Comparison of ENCODE assay signal across 23 cellular contexts in the genomic region with DNA sequence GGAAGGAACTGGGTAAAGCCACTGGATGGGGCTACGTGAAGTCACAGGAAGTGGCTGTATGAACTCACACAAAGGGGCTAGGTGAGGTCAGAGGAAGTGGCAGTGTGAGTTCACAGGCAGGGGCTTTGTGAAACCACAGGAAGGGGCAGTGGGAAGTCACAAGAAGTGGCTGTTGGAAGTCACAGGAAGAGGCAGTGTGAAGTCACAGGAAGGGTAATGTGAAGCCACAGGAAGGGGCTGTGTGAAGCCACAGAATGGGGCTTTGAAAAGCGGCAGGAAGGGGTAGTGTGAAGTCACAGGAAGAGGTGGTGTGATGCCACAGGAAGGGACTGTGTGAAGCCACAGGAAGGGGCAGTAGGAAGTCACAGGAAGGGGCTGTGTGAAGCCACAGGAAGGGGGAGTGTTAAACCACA. TPM values are rescaled to one million over a fixed set of nuclear protein-coding genes. Genes with fewer than 3 reads are reported as not detected.
A peak's percentile ranks its signal among the peaks of the same experiment; 100 is the strongest.
DNase-seq lines count a peak whose midpoint lies in the region; ATAC-seq and TF ChIP-seq lines count a peak whose summit lies in the region.
"Had no signal": no experiment of that assay in that cellular context is flagged by ENCODE, and none has a peak within 500 bp of the region (broad histone marks: within the 10 kb centered on the region; RNA-seq: fewer than 3 reads in every experiment).

No MANE protein-coding gene starts in this region.

- H2BK12ac ChIP-seq in H9 (ENCODE audit: insufficient read length, low read depth, low read length) = no peak overlapping the region

- H3K27me3 Mint-ChIP-seq in activated T-cell treated with anti-CD3 and anti-CD28 coated beads, Interleukin-2, amount 50 U/mL, for 4 hours (ENCODE audit: low read depth) = no peaks in the 10 kb centered on the region
- H3K27me3 Mint-ChIP-seq in activated T-cell treated with anti-CD3 and anti-CD28 coated beads, Interleukin-2, amount 50 U/mL, for 24 hours = no peaks in the 10 kb centered on the region
- H3K27me3 Mint-ChIP-seq in H9 (ENCODE audit: low read depth) = peaks cover 2% of the 10 kb centered on the region
- H3K27me3 Mint-ChIP-seq in activated CD8-positive, alpha-beta T cell treated with anti-CD3 and anti-CD28 coated beads, Interleukin-2, amount 10 ng/mL, durations not matched to agents 7 days and 5 days (ENCODE audit: low read depth) = no peaks in the 10 kb centered on the region
- H3K27me3 Mint-ChIP-seq: activated naive CD8-positive, alpha-beta T cell treated with anti-CD3 and anti-CD28 coated beads for 36 hours; brain had no signal

- no peak overlapping the region for H2BK5ac ChIP-seq in H9 (ENCODE audit: insufficient read length, low read length)

- H3K36me3 Mint-ChIP-seq in activated T-cell treated with anti-CD3 and anti-CD28 coated beads, Interleukin-2, amount 50 U/mL, for 4 hours (ENCODE audit: insufficient read depth) = no peaks in the 10 kb centered on the region
- no peaks in the 10 kb centered on the region for H3K36me3 Mint-ChIP-seq in activated T-cell treated with anti-CD3 and anti-CD28 coated beads, Interleukin-2, amount 50 U/mL, for 24 hours (ENCODE audit: low read depth)
- H3K36me3 Mint-ChIP-seq in H9 (ENCODE audit: insufficient read depth in 1 of 3, low read depth in 3 of 3) = no peaks in the 10 kb centered on the region; a peak in 2 of 7 replicates
- peaks cover 6% of the 10 kb centered on the region for H3K36me3 Mint-ChIP-seq in activated CD8-positive, alpha-beta T cell treated with anti-CD3 and anti-CD28 coated beads, Interleukin-2, amount 10 ng/mL, durations not matched to agents 7 days and 5 days (ENCODE audit: low read depth)
- H3K36me3 Mint-ChIP-seq: brain, IgD-negative memory B cell, neural progenitor cell, WTC11 had no signal

- no peak overlapping the region for H3K27ac Mint-ChIP-seq in activated T-cell treated with anti-CD3 and anti-CD28 coated beads, Interleukin-2, amount 50 U/mL, for 24 hours
- H3K27ac Mint-ChIP-seq in H9 = no peak overlapping the region
- H3K27ac Mint-ChIP-seq in activated CD8-positive, alpha-beta T cell treated with anti-CD3 and anti-CD28 coated beads, Interleukin-2, amount 10 ng/mL, durations not matched to agents 7 days and 5 days = no peak overlapping the region
- H3K27ac Mint-ChIP-seq: activated naive CD8-positive, alpha-beta T cell treated with anti-CD3 and anti-CD28 coated beads for 36 hours; brain; IgD-negative memory B cell; neural progenitor cell; T-helper 1 cell treated with Interleukin-12 subunit alpha and Interleukin-12 subunit beta and Interleukin-4 antibody, amounts not matched to agents 30 μg/mL and 1 μg/mL, for 36 hours; WTC11 had no signal

- H3K4me1 ChIP-seq in H9 (ENCODE audit: insufficient read depth, low read length) (no peaks in the 10 kb centered on the region), spleen (no peaks in the 10 kb centered on the region), ovary (ENCODE audit: insufficient read depth) (peaks cover 5% of the 10 kb centered on the region)
- H3K4me1 ChIP-seq: neural progenitor cell had no signal

- H3K9ac ChIP-seq in H9 (ENCODE audit: extremely low read depth, insufficient read length, low read length) = no peak overlapping the region
- H3K9ac ChIP-seq: neural progenitor cell had no signal

- H3K18ac ChIP-seq in H9 (ENCODE audit: insufficient read length, low read depth, low read length) = no peak overlapping the region

- H3K23ac ChIP-seq in H9 (ENCODE audit: insufficient read length, low read depth, low read length) = no peak overlapping the region

- H3K4me3 ChIP-seq in spleen (no peak overlapping the region), ovary (no peak overlapping the region)
- H3K4me3 ChIP-seq: neural progenitor cell had no signal

- H3K36me3 ChIP-seq in spleen (no peaks in the 10 kb centered on the region), ovary (no peaks in the 10 kb centered on the region)
- H3K36me3 ChIP-seq: neural progenitor cell had no signal

- H3K23me2 ChIP-seq in H9 (ENCODE audit: insufficient read length, low read depth, low read length, poor library complexity, severe bottlenecking) = no peaks in the 10 kb centered on the region

- H3K27ac ChIP-seq in H9 (ENCODE audit: insufficient read length, low read depth, low read length) (no peak overlapping the region), spleen (peak overlapping the region; percentile 15 to 76 (median 39)), ovary (no peak overlapping the region)
- H3K27ac ChIP-seq: neural progenitor cell had no signal

- DNase-seq in activated T-cell treated with anti-CD3 and anti-CD28 coated beads, Interleukin-2, amount 50 U/mL, for 4 hours = no peak
- DNase-seq in activated T-cell treated with anti-CD3 and anti-CD28 coated beads, Interleukin-2, amount 50 U/mL, for 24 hours = no peak
- DNase-seq in H9 (no peak), spleen (no peak), posterior vena cava (ENCODE audit: low spot score) (no peak), ovary (no peak)
- peak; percentile 49 for DNase-seq in activated CD8-positive, alpha-beta T cell treated with anti-CD3 and anti-CD28 coated beads, Interleukin-2, amount 10 ng/mL, durations not matched to agents 7 days and 5 days
- DNase-seq: activated naive CD8-positive, alpha-beta T cell treated with anti-CD3 and anti-CD28 coated beads for 36 hours; COR-L47; cortex of kidney; H7; mesendoderm; NCI-H2029 treated with DMSO at 0.1 percent for 48 hours; NCI-H510A; SHP77 treated with DMSO at 0.1 percent for 48 hours; trophoblast cell had no signal

- no peak overlapping the region for H2BK20ac ChIP-seq in H9 (ENCODE audit: low read depth, low read length, poor library complexity, severe bottlenecking)

- no peak overlapping the region for H3K4ac ChIP-seq in H9 (ENCODE audit: low read depth, low read length)

- H2BK15ac ChIP-seq in H9 (ENCODE audit: low read depth, low read length) = no peak overlapping the region

- WGBS in H9 (ENCODE audit: extremely low coverage, insufficient read length, low lambda C conversion rate) = no CpG with 5 or more reads among the region's 2 CpGs
- 18 to 30% (median 21%) methylated on average over 2 of the region's 2 CpGs for WGBS in spleen, 5 donors
- 86 to 87% (median 86%) methylated on average over 2 of the region's 2 CpGs for WGBS in ovary, 3 donors

- ATAC-seq in activated T-cell treated with anti-CD3 and anti-CD28 coated beads, Interleukin-2, amount 50 U/mL, for 4 hours = peak; percentile 27 to 34
- peak; percentile 16 for ATAC-seq in activated CD8-positive, alpha-beta T cell treated with anti-CD3 and anti-CD28 coated beads, Interleukin-2, amount 10 ng/mL, durations not matched to agents 7 days and 5 days
- ATAC-seq in GM21515 (IDR thresholded peaks at IDR 0.05; ENCODE audit: unreplicated experiment) = no peak
- ATAC-seq: WTC11 had no signal

- H3K9me3 Mint-ChIP-seq in activated T-cell treated with anti-CD3 and anti-CD28 coated beads, Interleukin-2, amount 50 U/mL, for 4 hours = no peaks in the 10 kb centered on the region
- H3K9me3 Mint-ChIP-seq in activated T-cell treated with anti-CD3 and anti-CD28 coated beads, Interleukin-2, amount 50 U/mL, for 24 hours = no peaks in the 10 kb centered on the region
- no peaks in the 10 kb centered on the region; a peak in 1 of 5 replicates for H3K9me3 Mint-ChIP-seq in H9
- H3K9me3 Mint-ChIP-seq in activated CD8-positive, alpha-beta T cell treated with anti-CD3 and anti-CD28 coated beads, Interleukin-2, amount 10 ng/mL, durations not matched to agents 7 days and 5 days (ENCODE audit: insufficient read depth) = peaks cover 7% of the 10 kb centered on the region
- H3K9me3 Mint-ChIP-seq: activated naive CD8-positive, alpha-beta T cell treated with anti-CD3 and anti-CD28 coated beads for 36 hours; brain; IgD-negative memory B cell; neural progenitor cell; T-helper 1 cell treated with Interleukin-12 subunit alpha and Interleukin-12 subunit beta and Interleukin-4 antibody, amounts not matched to agents 30 μg/mL and 1 μg/mL, for 36 hours had no signal

- no peaks in the 10 kb centered on the region for H3K79me2 ChIP-seq in H9 (ENCODE audit: insufficient read depth, low read length)

- peak overlapping the region; percentile 22; the same call in 1 of the 2 replicates for H3K14ac ChIP-seq in H9 (ENCODE audit: insufficient read depth, low read length)

- H2AFZ ChIP-seq in H9 (ENCODE audit: low read length) = no peak overlapping the region
- H2AFZ ChIP-seq: neural progenitor cell had no signal

- H3K56ac ChIP-seq in H9 (ENCODE audit: insufficient read length, low read depth, low read length) = no peak overlapping the region

- H4K5ac ChIP-seq in H9 (ENCODE audit: insufficient read length, low read depth, low read length) = no peak overlapping the region

- no peak overlapping the region for H4K91ac ChIP-seq in H9 (ENCODE audit: insufficient read length, low read depth, low read length)

- no peak for TF ChIP-seq CTCF in H9 (conservative IDR thresholded peaks at IDR 0.05)
- TF ChIP-seq CTCF in spleen (IDR thresholded peaks at IDR 0.05 in 8 of 11, conservative IDR thresholded peaks at IDR 0.05 in 3 of 11) = no peak
- TF ChIP-seq CTCF in ovary (IDR thresholded peaks at IDR 0.05) = no peak

- H3K9me3 ChIP-seq in H9 (ENCODE audit: control insufficient read depth, low read depth, low read length) = no peaks in the 10 kb centered on the region
- H3K9me3 ChIP-seq in spleen = peaks cover 0 to 73% (median 56%) of the 10 kb centered on the region in 8 donors
- H3K9me3 ChIP-seq in ovary = no peaks in the 10 kb centered on the region

- H3K4me3 Mint-ChIP-seq in activated T-cell treated with anti-CD3 and anti-CD28 coated beads, Interleukin-2, amount 50 U/mL, for 4 hours = no peak overlapping the region
- no peak overlapping the region for H3K4me3 Mint-ChIP-seq in activated T-cell treated with anti-CD3 and anti-CD28 coated beads, Interleukin-2, amount 50 U/mL, for 24 hours
- no peak overlapping the region for H3K4me3 Mint-ChIP-seq in H9
- H3K4me3 Mint-ChIP-seq in activated CD8-positive, alpha-beta T cell treated with anti-CD3 and anti-CD28 coated beads, Interleukin-2, amount 10 ng/mL, durations not matched to agents 7 days and 5 days = no peak overlapping the region
- H3K4me3 Mint-ChIP-seq: activated naive CD8-positive, alpha-beta T cell treated with anti-CD3 and anti-CD28 coated beads for 36 hours; brain; IgD-negative memory B cell; neural progenitor cell; T-helper 1 cell treated with Interleukin-12 subunit alpha and Interleukin-12 subunit beta and Interleukin-4 antibody, amounts not matched to agents 30 μg/mL and 1 μg/mL, for 36 hours; WTC11 had no signal

- H4K8ac ChIP-seq in H9 (replicated peaks; ENCODE audit: insufficient read length, low read depth, low read length) = no peak overlapping the region

- intact Hi-C loops in spleen (cut with DNase I; ENCODE audit: low total_unique reads) (no loop called here), posterior vena cava (cut with DNase I) (no loop called here), ovary (cut with DNase I) (no loop called here)

- H2AK5ac ChIP-seq in H9 (ENCODE audit: insufficient read length, low read length) = no peak overlapping the region

- no peak overlapping the region for H2BK120ac ChIP-seq in H9 (ENCODE audit: low read depth, low read length, poor library complexity, severe bottlenecking)

- POLR2A ChIA-PET in activated CD8-positive, alpha-beta T cell treated with anti-CD3 and anti-CD28 coated beads, Interleukin-2, amount 10 ng/mL, durations not matched to agents 7 days and 5 days (lab: Charles Lee) = no interaction called here

- no peak for TF ChIP-seq EP300 in ovary (IDR thresholded peaks at IDR 0.05)

- H3K79me1 ChIP-seq in H9 (ENCODE audit: insufficient read depth, low read depth, low read length, poor library complexity, severe bottlenecking) = no peaks in the 10 kb centered on the region

- H4K20me1 ChIP-seq in H9 (ENCODE audit: control insufficient read depth, insufficient read depth, insufficient read length) = no peaks in the 10 kb centered on the region

- H3K4me2 ChIP-seq in H9 (ENCODE audit: insufficient read depth, insufficient read length, low read length) = no peak overlapping the region
- H3K4me2 ChIP-seq: neural progenitor cell had no signal

- peaks cover 2% of the 10 kb centered on the region for H3K4me1 Mint-ChIP-seq in activated T-cell treated with anti-CD3 and anti-CD28 coated beads, Interleukin-2, amount 50 U/mL, for 4 hours (ENCODE audit: low read depth)
- peaks cover 4% of the 10 kb centered on the region for H3K4me1 Mint-ChIP-seq in activated T-cell treated with anti-CD3 and anti-CD28 coated beads, Interleukin-2, amount 50 U/mL, for 24 hours (ENCODE audit: low read depth)
- H3K4me1 Mint-ChIP-seq in H9 = no peaks in the 10 kb centered on the region
- peaks cover 2% of the 10 kb centered on the region for H3K4me1 Mint-ChIP-seq in activated CD8-positive, alpha-beta T cell treated with anti-CD3 and anti-CD28 coated beads, Interleukin-2, amount 10 ng/mL, durations not matched to agents 7 days and 5 days (ENCODE audit: low read depth)
- H3K4me1 Mint-ChIP-seq: neural progenitor cell, WTC11 had no signal

- CTCF ChIA-PET in activated CD8-positive, alpha-beta T cell treated with anti-CD3 and anti-CD28 coated beads, Interleukin-2, amount 10 ng/mL, durations not matched to agents 7 days and 5 days (lab: Charles Lee) = no interaction called here

- H3K27me3 ChIP-seq in H9 (ENCODE audit: insufficient read depth, low read length) (no peaks in the 10 kb centered on the region), spleen (replicated peaks in 1 of 7) (no peaks in the 10 kb centered on the region), ovary (no peaks in the 10 kb centered on the region)
- H3K27me3 ChIP-seq: neural progenitor cell had no signal

- no peak overlapping the region for H3T11ph ChIP-seq in H9 (ENCODE audit: low read length)

- TF ChIP-seq POLR2A in spleen (IDR thresholded peaks at IDR 0.05) (no peak), ovary (IDR thresholded peaks at IDR 0.05) (no peak)

RNA-seq across cellular contexts. Expression of gene GASK1A, which starts 34.6 kb away (rescaled TPM):
- total RNA-seq in activated T-cell treated with anti-CD3 and anti-CD28 coated beads, Interleukin-2, amount 50 U/mL, for 4 hours = not detected
- 5.3 and 5.4 TPM in 2 replicates for total RNA-seq in H9 (2021)
- not detected for total RNA-seq in activated CD8-positive, alpha-beta T cell treated with anti-CD3 and anti-CD28 coated beads, Interleukin-2, amount 10 ng/mL, durations not matched to agents 7 days and 5 days
- total RNA-seq in spleen = 1 to 10 TPM in 5 of 7 donors, under 1 TPM in 2; 0.43 to 4.0 (median 1.9) TPM
- 1 to 10 TPM in 2 of 3 donors, under 1 TPM in 1; 0.59 to 2.4 (median 1.6) TPM for polyA plus RNA-seq in spleen
- total RNA-seq in posterior vena cava = 10 to 100 TPM; 35.0 to 80.1 TPM
- total RNA-seq in ovary = 10 to 100 TPM in 6 of 7 donors, 1 to 10 TPM in 1; 6.3 to 41.3 (median 26.9) TPM
- polyA plus RNA-seq in ovary = 1 to 10 TPM; 5.4 to 5.8 TPM
- total RNA-seq: endothelial cell of umbilical vein had no signal
- polyA plus RNA-seq: IgD-negative memory B cell had no signal

Comparison
In these comparisons a context has a peak if more than half of its experiments do, and no peak if none do; other contexts are left out.
1. H3K27ac ChIP-seq: peak in spleen (8 of 8); none in H9 (single experiment) and ovary (0 of 2).